Comparison of ENCODE assay signal across 9 cellular contexts in the genomic region with DNA sequence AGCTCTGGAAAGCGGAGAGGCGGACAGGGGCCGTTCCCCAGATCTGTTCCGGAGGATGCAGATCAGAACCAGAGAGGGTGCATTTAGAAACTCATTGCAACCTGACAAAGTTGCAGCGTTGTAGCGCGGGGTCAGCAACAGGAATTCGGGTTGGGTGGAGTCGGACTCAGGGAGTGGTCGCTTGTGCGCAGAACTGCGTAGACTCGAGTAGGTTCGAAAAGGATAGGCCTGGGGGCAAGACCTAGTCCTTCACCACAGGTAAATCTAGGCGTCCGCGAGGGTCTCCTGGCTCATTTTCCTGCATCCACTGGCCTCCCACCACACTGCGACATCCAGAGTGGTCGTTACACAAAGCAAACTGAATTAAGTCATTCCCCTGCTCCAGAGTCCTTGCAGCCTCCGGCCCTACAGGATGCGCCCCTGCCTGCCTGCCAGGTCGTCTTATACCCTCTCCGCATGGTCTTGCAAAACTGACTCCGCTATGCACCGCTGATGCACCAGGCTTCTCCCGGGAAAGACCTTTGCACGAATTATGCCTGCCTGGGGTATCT. TPM values are rescaled to one million over a fixed set of nuclear protein-coding genes. Genes with fewer than 3 reads are reported as not detected.
DNase-seq lines count a peak whose midpoint lies in the region; ATAC-seq and TF ChIP-seq lines count a peak whose summit lies in the region.
"Had no signal": no experiment of that assay in that cellular context is flagged by ENCODE, and none has a peak within 500 bp of the region (broad histone marks: within the 10 kb centered on the region; RNA-seq: fewer than 3 reads in every experiment).

No MANE protein-coding gene starts in this region.

- no peaks in the 10 kb centered on the region for H3K36me3 ChIP-seq in heart right ventricle
- no peaks in the 10 kb centered on the region for H3K36me3 ChIP-seq in muscle layer of duodenum (ENCODE audit: control insufficient read depth in 1 of 2, insufficient read depth in 2 of 2, low read length in 2 of 2)
- H3K36me3 ChIP-seq in upper lobe of right lung = no peaks in the 10 kb centered on the region

- peak overlapping the region; percentile 77 for H3K4me3 Mint-ChIP-seq in dendritic cell treated with granulocyte-macrophage colony-stimulating factor and Interleukin-4, amounts not matched to agents 40 ng/mL and 50 ng/mL, for 4 days

- H3K4me1 ChIP-seq in heart right ventricle (peaks cover 0 to 23% (median 10%) of the 10 kb centered on the region in 9 donors), muscle layer of duodenum (ENCODE audit: control insufficient read depth in 1 of 2, insufficient read depth in 2 of 2, low read length in 2 of 2) (peaks cover 0 to 15% of the 10 kb centered on the region in 2 donors), upper lobe of right lung (no peaks in the 10 kb centered on the region)

- H3K27me3 Mint-ChIP-seq in dendritic cell treated with granulocyte-macrophage colony-stimulating factor and Interleukin-4, amounts not matched to agents 40 ng/mL and 50 ng/mL, for 4 days = peaks cover 70% of the 10 kb centered on the region

- intact Hi-C loops in heart right ventricle (cut with DNase I) = loop anchor here in 7 of 10 donors (2.0 to 10.0 kb wide), 5 partner anchors 73 to 93 kb away; no protein-coding TSS in a partner anchor
- intact Hi-C loops in left ventricle myocardium superior (cut with micrococcal nuclease) = no loop called here
- intact Hi-C loops in dendritic cell treated with granulocyte-macrophage colony-stimulating factor and Interleukin-4, amounts not matched to agents 40 ng/mL and 50 ng/mL, for 4 days (cut with micrococcal nuclease) = loop anchor here (1.0 kb wide), 1 partner anchor 76 kb away; no protein-coding TSS in a partner anchor
- intact Hi-C loops in upper lobe of right lung (cut with DNase I) = no loop called here

- H3K9me3 Mint-ChIP-seq in dendritic cell treated with granulocyte-macrophage colony-stimulating factor and Interleukin-4, amounts not matched to agents 40 ng/mL and 50 ng/mL, for 4 days = no peaks in the 10 kb centered on the region

- no peaks in the 10 kb centered on the region for H3K36me3 Mint-ChIP-seq in dendritic cell treated with granulocyte-macrophage colony-stimulating factor and Interleukin-4, amounts not matched to agents 40 ng/mL and 50 ng/mL, for 4 days (ENCODE audit: low read depth)

- H3K27me3 ChIP-seq in heart right ventricle (peaks cover 6 to 84% (median 41%) of the 10 kb centered on the region in 7 donors), muscle layer of duodenum (ENCODE audit: low read depth, low read length) (peaks cover 14% of the 10 kb centered on the region), upper lobe of right lung (peaks cover 37% of the 10 kb centered on the region)

- no peaks in the 10 kb centered on the region for H3K9me3 ChIP-seq in heart right ventricle
- no peaks in the 10 kb centered on the region for H3K9me3 ChIP-seq in muscle layer of duodenum (ENCODE audit: control insufficient read depth in 1 of 2, low read length in 2 of 2)
- no peaks in the 10 kb centered on the region for H3K9me3 ChIP-seq in upper lobe of right lung

- H3K4me3 ChIP-seq in heart right ventricle = peak overlapping the region in 8 of 10 donors; percentile 24 to 49 (median 38)
- H3K4me3 ChIP-seq in muscle layer of duodenum (ENCODE audit: low read depth in 1 of 2, low read length in 2 of 2) = peak overlapping the region; percentile 34 to 55
- H3K4me3 ChIP-seq in upper lobe of right lung = peak overlapping the region; percentile 29

- no peak overlapping the region for H3K27ac ChIP-seq in heart right ventricle
- H3K27ac ChIP-seq in muscle layer of duodenum (ENCODE audit: low read length) = no peak overlapping the region
- H3K27ac ChIP-seq in upper lobe of right lung = no peak overlapping the region

- WGBS in heart right ventricle, 2 donors = 37 to 43% methylated on average over 27 of the region's 27 CpGs

- no peak for TF ChIP-seq CTCF in heart right ventricle (IDR thresholded peaks at IDR 0.05)
- no peak for TF ChIP-seq CTCF in upper lobe of right lung (IDR thresholded peaks at IDR 0.05)

- peaks cover 17% of the 10 kb centered on the region for H3K4me1 Mint-ChIP-seq in dendritic cell treated with granulocyte-macrophage colony-stimulating factor and Interleukin-4, amounts not matched to agents 40 ng/mL and 50 ng/mL, for 4 days (ENCODE audit: low read depth)

- ATAC-seq in heart right ventricle (no peak), left ventricle myocardium superior (no peak), upper lobe of right lung (no peak), HG03039 (IDR thresholded peaks at IDR 0.05; ENCODE audit: unreplicated experiment) (no peak)

- peak overlapping the region; percentile 50 for H3K27ac Mint-ChIP-seq in dendritic cell treated with granulocyte-macrophage colony-stimulating factor and Interleukin-4, amounts not matched to agents 40 ng/mL and 50 ng/mL, for 4 days

- DNase-seq in heart right ventricle = no peak
- no peak for DNase-seq in left ventricle myocardium superior
- DNase-seq in upper lobe of right lung = no peak
- DNase-seq in amniotic stem cell (lab: John Stamatoyannopoulos, UW) = no peak
- no peak for DNase-seq in kidney glomerular epithelial cell (lab: John Stamatoyannopoulos, UW)
- DNase-seq: NCI-H524 had no signal

RNA-seq across cellular contexts. Expression of a gene that starts 4.7 kb away (rescaled TPM):
- total RNA-seq in heart right ventricle (10 to 100 TPM; 18.7 to 28.2 (median 24.4) TPM), left ventricle myocardium superior (21.8 TPM), upper lobe of right lung (19.0 TPM)
- polyA plus RNA-seq in heart right ventricle = 1 to 10 TPM; 5.2 to 6.9 TPM

Comparison
In these comparisons a context has a peak if more than half of its experiments do, and no peak if none do; other contexts are left out.
1. intact Hi-C loops: an anchor here in heart right ventricle (2.0 to 10.0 kb wide) and dendritic cell treated with granulocyte-macrophage colony-stimulating factor and Interleukin-4, amounts not matched to agents 40 ng/mL and 50 ng/mL, for 4 days (1.0 kb wide); none called in left ventricle myocardium superior and upper lobe of right lung.